9 cellular contexts compared by ENCODE assay signal in genomic region chr21:18245493-18245967, GRCh38. TPM values are rescaled to one million over a fixed set of nuclear protein-coding genes. Genes with fewer than 3 reads are reported as not detected.
A peak's percentile ranks its signal among the peaks of the same experiment; 100 is the strongest.
DNase-seq lines count a peak whose midpoint lies in the region; ATAC-seq and TF ChIP-seq lines count a peak whose summit lies in the region.
"Had no signal": no experiment of that assay in that cellular context is flagged by ENCODE, and none has a peak within 500 bp of the region (broad histone marks: within the 10 kb centered on the region; RNA-seq: fewer than 3 reads in every experiment).

No MANE protein-coding gene starts in this region.

- no peaks in the 10 kb centered on the region for H3K36me3 Mint-ChIP-seq in CD14-positive monocyte
- H3K36me3 Mint-ChIP-seq in glutamatergic neuron (ENCODE audit: unreplicated experiment), result no peaks in the 10 kb centered on the region
- no peaks in the 10 kb centered on the region for H3K36me3 Mint-ChIP-seq in neural progenitor cell

- no peaks in the 10 kb centered on the region for H3K9me3 ChIP-seq in neural progenitor cell (ENCODE audit: low read depth)

- peaks cover 22 to 27% (median 26%) of the 10 kb centered on the region in 3 donors for H3K27me3 Mint-ChIP-seq in CD14-positive monocyte (ENCODE audit: low read depth in 3 of 3)
- peaks cover 8% of the 10 kb centered on the region for H3K27me3 Mint-ChIP-seq in glutamatergic neuron (ENCODE audit: unreplicated experiment)
- H3K27me3 Mint-ChIP-seq in neural progenitor cell (ENCODE audit: insufficient read depth, low read depth), result peaks cover 20% of the 10 kb centered on the region

- no peak for ATAC-seq in HG02798 (IDR thresholded peaks at IDR 0.05; ENCODE audit: poor library complexity, unreplicated experiment)
- ATAC-seq in esophagus mucosa, result no peak

- H3F3A ChIP-seq in neural progenitor cell (ENCODE audit: low read depth), result peaks cover 23% of the 10 kb centered on the region

- H2AFZ ChIP-seq in neural progenitor cell (replicated peaks), result peak overlapping the region; percentile 70

- no peaks in the 10 kb centered on the region for H3K36me3 ChIP-seq in neural progenitor cell

- H3K4me3 ChIP-seq in neural progenitor cell, result peak overlapping the region; percentile 57

- H3K27me3 ChIP-seq in neural progenitor cell, result peaks cover 67% of the 10 kb centered on the region

- H3K9me3 Mint-ChIP-seq in CD14-positive monocyte, result peaks cover 0 to 5% (median 4%) of the 10 kb centered on the region in 7 donors
- H3K9me3 Mint-ChIP-seq in glutamatergic neuron (ENCODE audit: unreplicated experiment), result peaks cover 3% of the 10 kb centered on the region
- no peaks in the 10 kb centered on the region for H3K9me3 Mint-ChIP-seq in neural progenitor cell

- no peaks in the 10 kb centered on the region for H3K4me1 ChIP-seq in neural progenitor cell

- peak overlapping the region; percentile 86 for H3K4me2 ChIP-seq in neural progenitor cell

- TF ChIP-seq CTCF in CD14-positive monocyte (IDR thresholded peaks at IDR 0.05) (no peak), glutamatergic neuron (IDR thresholded peaks at IDR 0.05; ENCODE audit: partially characterized antibody, unreplicated experiment) (no peak), neural progenitor cell (IDR thresholded peaks at IDR 0.05) (no peak)

- H4K20me1 ChIP-seq in neural progenitor cell (ENCODE audit: low read depth), result no peaks in the 10 kb centered on the region

- DNase-seq in CD14-positive monocyte (ENCODE audit: low spot score) (no peak), NCI-H748 treated with DMSO at 0.1 percent for 48 hours (lab: John Stamatoyannopoulos, UW) (peak; percentile 36), glutamatergic neuron (peak; percentile 29), neural progenitor cell (ENCODE audit: low spot score) (peak; percentile 59), OCI-M1 (lab: John Stamatoyannopoulos, UW) (no peak), AML-193 (lab: John Stamatoyannopoulos, UW) (no peak)

- no peaks in the 10 kb centered on the region for H3K79me2 ChIP-seq in neural progenitor cell (ENCODE audit: low read depth)

- H3K27ac Mint-ChIP-seq in CD14-positive monocyte (no peak overlapping the region), glutamatergic neuron (ENCODE audit: unreplicated experiment) (peak overlapping the region; percentile 84), neural progenitor cell (no peak overlapping the region)

- no peak overlapping the region for H3K9ac ChIP-seq in neural progenitor cell

- H3K27ac ChIP-seq in neural progenitor cell, result no peak overlapping the region
- H3K27ac ChIP-seq: RWPE1 had no signal

- H3K4me1 Mint-ChIP-seq in CD14-positive monocyte (peaks cover 6% of the 10 kb centered on the region), glutamatergic neuron (ENCODE audit: low read depth, unreplicated experiment) (peaks cover 4% of the 10 kb centered on the region), neural progenitor cell (peaks cover 10% of the 10 kb centered on the region)

- H3K4me3 Mint-ChIP-seq in CD14-positive monocyte (peak overlapping the region; percentile 50 to 77), glutamatergic neuron (ENCODE audit: unreplicated experiment) (peak overlapping the region; percentile 89), neural progenitor cell (peak overlapping the region; percentile 93)

- intact Hi-C loops in CD14-positive monocyte (cut with micrococcal nuclease), result no loop called here

RNA-seq across cellular contexts. Expression of gene CHODL, which starts 0.9 kb away (rescaled TPM):
- polyA plus RNA-seq in CD14-positive monocyte, result not detected
- total RNA-seq in glutamatergic neuron (ENCODE audit: unreplicated experiment) (5.5 TPM), neural progenitor cell (ENCODE audit: low replicate concordance) (1.6 and 5.2 TPM in 2 replicates), esophagus mucosa (0.72 TPM)

Comparison
In these comparisons a context has a peak if more than half of its experiments do, and no peak if none do; other contexts are left out.
1. DNase-seq: peak in NCI-H748 treated with DMSO at 0.1 percent for 48 hours (single experiment), glutamatergic neuron (single experiment) and neural progenitor cell (single experiment); none in CD14-positive monocyte (single experiment), OCI-M1 (single experiment) and AML-193 (0 of 2).
2. Peak in every context shown above with its lines, with median percentiles within 50 percentile points of each other: H3K4me3 Mint-ChIP-seq.